Comparison of ENCODE assay signal across 18 cellular contexts in genomic region chr14:20707622-20708021, GRCh38. TPM values are rescaled to one million over a fixed set of nuclear protein-coding genes. Genes with fewer than 3 reads are reported as not detected.
DNase-seq lines count a peak whose midpoint lies in the region; ATAC-seq, FAIRE-seq and TF ChIP-seq lines count a peak whose summit lies in the region.
"Had no signal": no experiment of that assay in that cellular context is flagged by ENCODE, and none has a peak within 500 bp of the region (broad histone marks: within the 10 kb centered on the region; RNA-seq: fewer than 3 reads in every experiment).

No MANE protein-coding gene starts in this region.

- ATAC-seq in thoracic aorta (ENCODE audit: insufficient number of reproducible peaks, low FRiP score, low read depth) (peak; percentile 36), GM19395 (IDR thresholded peaks at IDR 0.05; ENCODE audit: unreplicated experiment) (no peak)

- H3K36me3 ChIP-seq in bronchial epithelial cell (ENCODE audit: control insufficient read depth, insufficient read depth, low read length) (no peaks in the 10 kb centered on the region), thoracic aorta (no peaks in the 10 kb centered on the region)
- H3K36me3 ChIP-seq: BLaER1 treated with 17β-estradiol and CSF1 and Interleukin-3, amounts not matched to agents 10 nM and 100 nM; MG63; right lobe of liver had no signal

- H3K27ac ChIP-seq in thoracic aorta, result peak overlapping the region in 1 of 2 donors; percentile 51
- H3K27ac ChIP-seq: BLaER1 treated with 17β-estradiol and CSF1 and Interleukin-3, amounts not matched to agents 10 nM and 100 nM; right lobe of liver; testis had no signal

- TF ChIP-seq CTCF in bronchial epithelial cell (IDR thresholded peaks at IDR 0.05; ENCODE audit: insufficient read depth, low read length, severe bottlenecking) (no peak), thoracic aorta (IDR thresholded peaks at IDR 0.05) (no peak)

- H3K4me1 ChIP-seq in thoracic aorta (ENCODE audit: control insufficient read depth in 1 of 2, low read depth in 2 of 2), result peaks cover 10 to 15% of the 10 kb centered on the region in 2 donors
- H3K4me1 ChIP-seq: right lobe of liver, testis had no signal

- DNase-seq in HT-29 (ENCODE audit: low spot score), result peak; percentile 61
- peak; percentile 85 for DNase-seq in bronchial epithelial cell (ENCODE audit: low read depth)
- peak; percentile 90 for DNase-seq in kidney tubule cell (ENCODE audit: low spot score)
- no peak for DNase-seq in thoracic aorta (ENCODE audit: low spot score)
- DNase-seq in T1000 (lab: John Stamatoyannopoulos, UW), result no peak
- DNase-seq in T-helper 9 cell, result no peak
- no peak for DNase-seq in stimulated activated naive CD4-positive, alpha-beta T cell treated with Interleukin-2 at 50 U/mL for 16 hours (lab: John Stamatoyannopoulos, UW)
- DNase-seq: activated B cell treated with CpG ODN at 0.5 μM for 24 hours; DMS79 treated with DMSO at 0.1 percent for 48 hours; MG63; NCI-H2081; right lobe of liver; stimulated activated CD4-positive, alpha-beta T cell treated with anti-CD3 and anti-CD28 coated beads, Interleukin-2, amount 100 ng/mL, for 48 hours; testis had no signal

- H3K27me3 ChIP-seq in bronchial epithelial cell (ENCODE audit: control insufficient read depth, insufficient read depth, low read length) (no peaks in the 10 kb centered on the region), thoracic aorta (replicated peaks; ENCODE audit: insufficient read depth) (no peaks in the 10 kb centered on the region)
- H3K27me3 ChIP-seq: BLaER1 treated with 17β-estradiol and CSF1 and Interleukin-3, amounts not matched to agents 10 nM and 100 nM; MG63; right lobe of liver; testis had no signal

- FAIRE-seq in bronchial epithelial cell (lab: Jason Lieb, UNC), result no peak

- H3K9me3 ChIP-seq in thoracic aorta, result no peaks in the 10 kb centered on the region
- H3K9me3 ChIP-seq: MG63, right lobe of liver, testis had no signal

- no peak overlapping the region for H3K4me3 ChIP-seq in bronchial epithelial cell (ENCODE audit: low read depth, low read length)
- H3K4me3 ChIP-seq in thoracic aorta, result peak overlapping the region; percentile 26
- H3K4me3 ChIP-seq: BLaER1 treated with 17β-estradiol and CSF1 and Interleukin-3, amounts not matched to agents 10 nM and 100 nM; MG63; right lobe of liver; testis had no signal

RNA-seq across cellular contexts. Expression of gene ANG, which starts 19.1 kb away (rescaled TPM):
- 0.57 and 4.0 TPM in 2 replicates for total RNA-seq in HT-29 (2014; rRNA removed; shearing (Covaris generic))
- total RNA-seq in bronchial epithelial cell, result 2.4 and 2.9 TPM in 2 replicates
- total RNA-seq in thoracic aorta, result 10 to 100 TPM; 13.5 to 15.7 TPM
- total RNA-seq: activated B cell treated with CpG ODN at 0.5 μM for 24 hours had no signal

RNA-seq across cellular contexts. Expression of gene RNASE4, which starts 23.3 kb away (rescaled TPM):
- 6.6 and 8.7 TPM in 2 replicates for total RNA-seq in HT-29 (2014; rRNA removed; shearing (Covaris generic))
- total RNA-seq in bronchial epithelial cell (2.9 and 4.7 TPM in 2 replicates), thoracic aorta (10 to 100 TPM; 45.6 to 66.4 TPM)

RNA-seq across cellular contexts. Expression of gene EDDM3A, which starts 38.1 kb away (rescaled TPM):
- not detected in 2 replicates for total RNA-seq in HT-29 (2014; rRNA removed; shearing (Covaris generic))
- total RNA-seq in bronchial epithelial cell, result not detected in 2 replicates
- total RNA-seq in thoracic aorta, result not detected
- total RNA-seq: activated B cell treated with CpG ODN at 0.5 μM for 24 hours, fibroblast of lung, lower leg skin, right lobe of liver had no signal

Comparison
In these comparisons a context has a peak if more than half of its experiments do, and no peak if none do; other contexts are left out.
1. DNase-seq: peak in HT-29 (single experiment), bronchial epithelial cell (single experiment) and kidney tubule cell (single experiment); none in thoracic aorta (single experiment), T1000 (single experiment), T-helper 9 cell (single experiment) and stimulated activated naive CD4-positive, alpha-beta T cell treated with Interleukin-2 at 50 U/mL for 16 hours (single experiment).